Comparison of ENCODE assay signal across 9 cellular contexts in genomic region chr2:20634430-20635095, GRCh38. TPM values are rescaled to one million over a fixed set of nuclear protein-coding genes. Genes with fewer than 3 reads are reported as not detected.
DNase-seq lines count a peak whose midpoint lies in the region; ATAC-seq, FAIRE-seq and TF ChIP-seq lines count a peak whose summit lies in the region.
"Had no signal": no experiment of that assay in that cellular context is flagged by ENCODE, and none has a peak within 500 bp of the region (broad histone marks: within the 10 kb centered on the region; RNA-seq: fewer than 3 reads in every experiment).

No MANE protein-coding gene starts in this region.

- H3K4me2 ChIP-seq in MM.1S (ENCODE audit: low read depth, low read length) = peak overlapping the region; percentile 34; the same call in 1 of the 2 replicates

- no peaks in the 10 kb centered on the region for H3K9me3 ChIP-seq in MM.1S (replicated peaks; ENCODE audit: insufficient read depth, low read length)
- H3K9me3 ChIP-seq in left lung = no peaks in the 10 kb centered on the region

- no peaks in the 10 kb centered on the region for H3K27me3 Mint-ChIP-seq in type B pancreatic cell

- DNase-seq in MM.1S (no peak), bronchial epithelial cell (ENCODE audit: low read depth) (peak; percentile 58), left lung (peak in 1 of 2 donors; percentile 49), type B pancreatic cell (ENCODE audit: extremely low spot score, unreplicated experiment) (no peak), activated T-cell treated with anti-CD3 and anti-CD28 coated beads for 4 hours (no peak)
- no peak for DNase-seq in activated CD4-positive, alpha-beta T cell treated with anti-CD3 and anti-CD28 coated beads, Interleukin-2, amount 50 U/mL, for 4 hours
- DNase-seq: MV-4-11; stimulated activated CD4-positive, alpha-beta T cell treated with anti-CD3 and anti-CD28 coated beads, Interleukin-2, amount 100 ng/mL, for 48 hours had no signal

- H3K27me3 ChIP-seq in MM.1S (replicated peaks; ENCODE audit: insufficient read depth, low read length) (no peaks in the 10 kb centered on the region), bronchial epithelial cell (ENCODE audit: control insufficient read depth, insufficient read depth, low read length) (no peaks in the 10 kb centered on the region), left lung (no peaks in the 10 kb centered on the region)

- TF ChIP-seq CTCF in MM.1S (IDR thresholded peaks at IDR 0.05; ENCODE audit: low read length) = no peak
- no peak for TF ChIP-seq CTCF in bronchial epithelial cell (IDR thresholded peaks at IDR 0.05; ENCODE audit: insufficient read depth, low read length, severe bottlenecking)
- no peak for TF ChIP-seq CTCF in left lung (IDR thresholded peaks at IDR 0.05)
- TF ChIP-seq CTCF in type B pancreatic cell (conservative IDR thresholded peaks at IDR 0.05) = no peak

- H3K9ac ChIP-seq in MM.1S (ENCODE audit: low read length) = peak overlapping the region; percentile 40; the same call in 1 of the 2 replicates

- H3F3A ChIP-seq in MM.1S (ENCODE audit: insufficient read depth, low read length) = peaks cover 18% of the 10 kb centered on the region

- H3K4me3 Mint-ChIP-seq in type B pancreatic cell = no peak overlapping the region

- H3K79me2 ChIP-seq in MM.1S (ENCODE audit: low read length) = no peaks in the 10 kb centered on the region

- FAIRE-seq in bronchial epithelial cell (lab: Jason Lieb, UNC) = no peak

- H3K4me3 ChIP-seq in MM.1S (ENCODE audit: low read length) = no peak overlapping the region
- H3K4me3 ChIP-seq in bronchial epithelial cell (ENCODE audit: low read depth, low read length) = no peak overlapping the region
- no peak overlapping the region for H3K4me3 ChIP-seq in left lung

- no peaks in the 10 kb centered on the region for H3K9me3 Mint-ChIP-seq in type B pancreatic cell

- H3K27ac Mint-ChIP-seq in type B pancreatic cell = peak overlapping the region; percentile 84

- H3K36me3 ChIP-seq in MM.1S (replicated peaks; ENCODE audit: insufficient read depth, low read length) = no peaks in the 10 kb centered on the region
- H3K36me3 ChIP-seq in bronchial epithelial cell (ENCODE audit: control insufficient read depth, insufficient read depth, low read length) = peaks cover 4% of the 10 kb centered on the region
- peaks cover 0 to 50% of the 10 kb centered on the region in 2 donors for H3K36me3 ChIP-seq in left lung

- H3K9me2 ChIP-seq in MM.1S (replicated peaks; ENCODE audit: insufficient read depth, low read length) = no peaks in the 10 kb centered on the region

- H2AFZ ChIP-seq in MM.1S (ENCODE audit: low read length) = no peak overlapping the region

- peaks cover 17% of the 10 kb centered on the region for H3K4me1 Mint-ChIP-seq in type B pancreatic cell (ENCODE audit: unreplicated experiment)

- no peaks in the 10 kb centered on the region for H4K20me1 ChIP-seq in MM.1S (ENCODE audit: insufficient read depth, low read length)

- intact Hi-C loops in left lung (cut with DNase I) = loop anchor here in 1 of 2 donors (10.0 kb wide), 1 partner anchor 190 kb away; the partner anchor contains the start of gene RHOB

- ATAC-seq in left lung (peak; percentile 39), GM19452 (IDR thresholded peaks at IDR 0.05; ENCODE audit: unreplicated experiment) (no peak)

- H3K27ac ChIP-seq in MM.1S (ENCODE audit: low read length) (peak overlapping the region; percentile 65; the same call in 1 of the 2 replicates), left lung (peak overlapping the region; percentile 69 to 75)

- peaks cover 6% of the 10 kb centered on the region for H3K36me3 Mint-ChIP-seq in type B pancreatic cell

- H3K4me1 ChIP-seq in MM.1S (ENCODE audit: low read length) (peaks cover 15% of the 10 kb centered on the region), left lung (peaks cover 22 to 23% of the 10 kb centered on the region in 2 donors)

RNA-seq across cellular contexts. Expression of gene HS1BP3, which starts 16.3 kb away (rescaled TPM):
- total RNA-seq in bronchial epithelial cell (27.6 and 37.8 TPM in 2 replicates), left lung (10 to 100 TPM; 36.1 to 39.7 TPM), type B pancreatic cell (ENCODE audit: low replicate concordance) (22.1 and 24.3 TPM in 2 replicates)

RNA-seq across cellular contexts. Expression of gene GDF7, which starts 32.4 kb away (rescaled TPM):
- under 0.01 and 0.13 TPM in 2 replicates for total RNA-seq in bronchial epithelial cell
- total RNA-seq in left lung = under 1 TPM; 0.15 to 0.37 TPM
- 0.31 and 24.3 TPM in 2 replicates for total RNA-seq in type B pancreatic cell (ENCODE audit: low replicate concordance)
